In genomic region chr10:131620904-131621303, GRCh38 we compare ENCODE assay signal across 23 cellular contexts.
"Had no signal": no experiment of that assay in that cellular context is flagged by ENCODE, and none has a peak within 500 bp of the region (broad histone marks: within the 10 kb centered on the region; RNA-seq: fewer than 3 reads in every experiment).

No MANE protein-coding gene starts in this region.

- H3K9ac ChIP-seq: neural progenitor cell, parathyroid adenoma had no signal

- H3K4me3 ChIP-seq: hepatocyte, left ventricle myocardium inferior, lung, neural progenitor cell, right atrium auricular region, right lobe of liver, smooth muscle cell, tibial nerve, upper lobe of left lung, vagina had no signal

- H3K4me1 ChIP-seq: left ventricle myocardium inferior, neural progenitor cell, parathyroid adenoma, right atrium auricular region, right lobe of liver, tibial nerve, upper lobe of left lung, vagina had no signal

- H3K27me3 ChIP-seq: hepatocyte, neural progenitor cell, right atrium auricular region, right lobe of liver, tibial nerve, upper lobe of left lung, vagina had no signal

- H3K27ac ChIP-seq: hepatocyte, left ventricle myocardium inferior, neural progenitor cell, parathyroid adenoma, right atrium auricular region, right lobe of liver, tibial nerve, upper lobe of left lung, vagina had no signal

- DNase-seq: islet precursor cell; left ventricle myocardium inferior; mesendoderm; naive B cell; natural killer cell; nephron progenitor cell; right lobe of liver; stimulated activated CD4-positive, alpha-beta T cell treated with anti-CD3 and anti-CD28 coated beads, Interleukin-1b, Interleukin-23, amount 100 ng/mL, for 48 hours; stimulated activated CD4-positive, alpha-beta T cell treated with anti-CD3 and anti-CD28 coated beads, Interleukin-2, amount 100 ng/mL, for 48 hours; stimulated activated CD4-positive, alpha-beta T cell treated with anti-CD3 and anti-CD28 coated beads, Interleukin-4, amount 100 ng/mL, for 4 hours; stimulated activated CD8-positive, alpha-beta memory T cell treated with anti-CD3 and anti-CD28 coated beads, Interleukin-4, amount 100 ng/mL, for 48 hours; stimulated activated naive CD4-positive, alpha-beta T cell treated with Interleukin-2 at 50 U/mL for 16 hours; stimulated activated naive CD8-positive, alpha-beta T cell treated with anti-CD3 and anti-CD28 coated beads, Interleukin-15, amount 100 ng/mL, for 72 hours; substantia nigra had no signal

- H3K9me3 ChIP-seq: left ventricle myocardium inferior, right atrium auricular region, right lobe of liver, upper lobe of left lung, vagina had no signal

- H3K4me2 ChIP-seq: hepatocyte, neural progenitor cell, smooth muscle cell had no signal

- H3K36me3 ChIP-seq: left ventricle myocardium inferior, neural progenitor cell, right atrium auricular region, right lobe of liver, tibial nerve, upper lobe of left lung, vagina had no signal
